Comparison of ENCODE assay signal across 17 cellular contexts in the genomic region with DNA sequence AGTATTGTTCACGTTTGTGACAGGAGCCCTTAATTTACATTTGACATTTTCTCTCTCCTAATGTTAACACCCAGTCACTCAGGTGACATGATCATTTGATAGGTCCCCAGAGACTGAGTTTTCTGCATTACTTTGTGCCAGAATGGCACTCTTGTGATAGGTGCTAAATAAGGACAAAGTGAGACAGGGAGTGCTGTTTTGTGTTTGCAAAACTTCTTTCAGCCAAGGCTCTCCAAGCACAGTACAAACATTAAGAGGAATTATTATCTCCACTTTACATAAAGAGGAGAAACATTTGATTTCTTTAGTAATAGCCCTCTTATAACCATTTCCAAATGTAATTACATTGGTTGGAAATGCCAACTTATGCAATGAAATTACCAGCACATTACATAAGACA.
"Had no signal": no experiment of that assay in that cellular context is flagged by ENCODE, and none has a peak within 500 bp of the region (broad histone marks: within the 10 kb centered on the region; RNA-seq: fewer than 3 reads in every experiment).

No MANE protein-coding gene starts in this region.

- H3K4me3 ChIP-seq: heart right ventricle had no signal

- H3K4me3 Mint-ChIP-seq: activated naive CD4-positive, alpha-beta T cell treated with anti-CD3 and anti-CD28 coated beads, Interleukin-2, amount 50 U/mL, for 24 hours; brain; nephron progenitor cell had no signal

- H3K27ac ChIP-seq: heart right ventricle, parathyroid adenoma had no signal

- DNase-seq: activated CD4-positive, alpha-beta T cell treated with anti-CD3 and anti-CD28 coated beads for 1 hour; activated gamma-delta T cell treated with Interleukin-2 at 50 U/mL for 16 hours; activated T-cell treated with anti-CD3 and anti-CD28 coated beads, Interleukin-2, amount 50 U/mL, for 1 hour; anterior cingulate cortex; heart right ventricle; islet precursor cell; left cardiac atrium; mesenchymal stem cell; nephron progenitor cell; nucleus accumbens; right cardiac atrium; stimulated activated CD4-positive, alpha-beta T cell treated with anti-CD3 and anti-CD28 coated beads, Interleukin-12 subunit alpha, Interleukin-12 subunit beta, amount 100 ng/mL, for 4 hours; stimulated activated CD4-positive, alpha-beta T cell treated with anti-CD3 and anti-CD28 coated beads, Interleukin-4, amount 100 ng/mL, for 4 hours; stimulated activated naive CD8-positive, alpha-beta T cell treated with anti-CD3 and anti-CD28 coated beads, Interleukin-15, Interleukin-2, amounts not matched to agents 100 U/mL and 50 U/mL, for 24 hours had no signal

- H3K9ac ChIP-seq: parathyroid adenoma had no signal

- H3K9me3 ChIP-seq: heart right ventricle had no signal

- H3K27me3 ChIP-seq: heart right ventricle had no signal

- H3K36me3 ChIP-seq: heart right ventricle had no signal

- ATAC-seq: heart right ventricle; left cardiac atrium; right cardiac atrium; stimulated activated naive CD8-positive, alpha-beta T cell treated with anti-CD3 and anti-CD28 coated beads, Interleukin-15, Interleukin-2, amounts not matched to agents 100 U/mL and 50 U/mL, for 24 hours had no signal

- H3K27ac Mint-ChIP-seq: activated naive CD4-positive, alpha-beta T cell treated with anti-CD3 and anti-CD28 coated beads, Interleukin-2, amount 50 U/mL, for 24 hours; brain; nephron progenitor cell had no signal

- H2AFZ ChIP-seq: parathyroid adenoma had no signal

- H3K36me3 Mint-ChIP-seq: activated naive CD4-positive, alpha-beta T cell treated with anti-CD3 and anti-CD28 coated beads, Interleukin-2, amount 50 U/mL, for 24 hours; brain had no signal

- H3K79me2 ChIP-seq: parathyroid adenoma had no signal

- H3K4me1 Mint-ChIP-seq: activated naive CD4-positive, alpha-beta T cell treated with anti-CD3 and anti-CD28 coated beads, Interleukin-2, amount 50 U/mL, for 24 hours; nephron progenitor cell had no signal

- H3K9me3 Mint-ChIP-seq: activated naive CD4-positive, alpha-beta T cell treated with anti-CD3 and anti-CD28 coated beads, Interleukin-2, amount 50 U/mL, for 24 hours; brain; nephron progenitor cell had no signal
